Comparison of ENCODE assay signal across 1 cellular context in the genomic region with DNA sequence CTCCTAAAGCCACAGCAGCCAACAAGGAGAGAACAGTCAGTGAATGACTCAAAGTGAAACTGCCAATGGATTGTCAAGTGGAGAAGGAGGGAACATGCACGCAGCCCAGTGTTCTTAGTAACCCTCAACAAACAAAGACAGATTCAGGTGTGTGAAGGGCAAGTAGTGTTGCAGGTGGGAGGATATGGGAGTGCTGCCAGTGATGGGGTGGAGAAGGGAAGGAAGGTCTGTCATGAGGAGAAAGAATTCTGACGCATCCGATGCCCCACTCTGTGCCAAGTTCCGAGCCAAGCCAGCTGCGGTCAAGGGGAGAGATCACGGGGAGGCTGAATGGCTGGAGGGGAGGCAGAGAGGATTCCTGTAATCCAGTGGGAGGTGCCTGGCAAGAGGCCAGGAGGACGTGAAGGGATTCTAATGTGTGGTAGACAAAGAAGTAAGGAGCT.
TF ChIP-seq lines count a peak whose summit lies in the region.

No MANE protein-coding gene starts in this region.

TF ChIP-seq in WTC11, 78 proteins besides CTCF, POLR2A, EP300 and RAD21 (continued from another document):
- TF ChIP-seq, protein P1, sequence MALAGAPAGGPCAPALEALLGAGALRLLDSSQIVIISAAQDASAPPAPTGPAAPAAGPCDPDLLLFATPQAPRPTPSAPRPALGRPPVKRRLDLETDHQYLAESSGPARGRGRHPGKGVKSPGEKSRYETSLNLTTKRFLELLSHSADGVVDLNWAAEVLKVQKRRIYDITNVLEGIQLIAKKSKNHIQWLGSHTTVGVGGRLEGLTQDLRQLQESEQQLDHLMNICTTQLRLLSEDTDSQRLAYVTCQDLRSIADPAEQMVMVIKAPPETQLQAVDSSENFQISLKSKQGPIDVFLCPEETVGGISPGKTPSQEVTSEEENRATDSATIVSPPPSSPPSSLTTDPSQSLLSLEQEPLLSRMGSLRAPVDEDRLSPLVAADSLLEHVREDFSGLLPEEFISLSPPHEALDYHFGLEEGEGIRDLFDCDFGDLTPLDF (CRISPR knock-in tag; IDR thresholded peaks at IDR 0.05) = no peak
